Comparison of ENCODE assay signal across 21 cellular contexts in the genomic region with DNA sequence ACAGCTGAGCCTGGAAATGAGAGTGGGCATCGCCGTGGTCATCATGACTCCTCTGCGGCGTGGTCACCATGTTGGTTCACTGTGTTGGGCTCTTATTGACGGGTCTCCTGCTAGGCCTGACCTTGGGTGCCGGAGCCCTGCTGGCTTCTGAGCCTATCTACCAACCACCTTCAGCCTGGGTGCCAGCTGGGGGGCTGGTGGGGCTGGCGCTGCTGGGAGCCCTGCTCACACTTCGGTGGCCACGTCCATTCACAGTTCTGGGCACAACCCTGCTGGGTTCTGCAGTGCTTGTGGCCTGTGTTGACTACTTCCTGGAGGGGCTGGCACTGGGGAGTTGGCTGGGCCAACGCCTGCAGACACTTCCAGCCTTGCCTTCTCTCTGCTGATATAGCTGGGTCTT. TPM values are rescaled to one million over a fixed set of nuclear protein-coding genes. Genes with fewer than 3 reads are reported as not detected.
DNase-seq lines count a peak whose midpoint lies in the region; ATAC-seq and TF ChIP-seq lines count a peak whose summit lies in the region.
"Had no signal": no experiment of that assay in that cellular context is flagged by ENCODE, and none has a peak within 500 bp of the region (broad histone marks: within the 10 kb centered on the region; RNA-seq: fewer than 3 reads in every experiment).

No MANE protein-coding gene starts in this region.

- H2AFZ ChIP-seq in H9 (ENCODE audit: low read length) = no peak overlapping the region

- peaks cover 26% of the 10 kb centered on the region for H3K4me1 Mint-ChIP-seq in activated T-cell treated with anti-CD3 and anti-CD28 coated beads, Interleukin-2, amount 50 U/mL, for 24 hours (ENCODE audit: low read depth)
- peaks cover 24 to 33% of the 10 kb centered on the region in 2 experiments for H3K4me1 Mint-ChIP-seq in H9
- peaks cover 7% of the 10 kb centered on the region for H3K4me1 Mint-ChIP-seq in glutamatergic neuron (ENCODE audit: low read depth, unreplicated experiment)

- no peak overlapping the region for H3K4me2 ChIP-seq in H9 (ENCODE audit: insufficient read depth, insufficient read length, low read length)

- no peak overlapping the region for H2BK12ac ChIP-seq in H9 (ENCODE audit: insufficient read length, low read depth, low read length)

- no peak overlapping the region for H3T11ph ChIP-seq in H9 (ENCODE audit: low read length)

- H3K36me3 Mint-ChIP-seq in activated T-cell treated with anti-CD3 and anti-CD28 coated beads, Interleukin-2, amount 50 U/mL, for 24 hours (ENCODE audit: low read depth) = peaks cover 26% of the 10 kb centered on the region
- peaks cover 1 to 9% (median 7%) of the 10 kb centered on the region in 3 experiments; a peak in 5 of 7 replicates for H3K36me3 Mint-ChIP-seq in H9 (ENCODE audit: insufficient read depth in 1 of 3, low read depth in 3 of 3)
- H3K36me3 Mint-ChIP-seq in glutamatergic neuron (ENCODE audit: unreplicated experiment) = no peaks in the 10 kb centered on the region

- no peak overlapping the region for H3K56ac ChIP-seq in H9 (ENCODE audit: insufficient read length, low read depth, low read length)

- no peak overlapping the region for H2BK15ac ChIP-seq in H9 (ENCODE audit: low read depth, low read length)

- H3K27ac Mint-ChIP-seq in activated T-cell treated with anti-CD3 and anti-CD28 coated beads, Interleukin-2, amount 50 U/mL, for 24 hours = peak overlapping the region; percentile 31
- peak overlapping the region in 2 of 3 experiments; percentile 46 to 94; a peak in 3 of 7 replicates for H3K27ac Mint-ChIP-seq in H9
- H3K27ac Mint-ChIP-seq in glutamatergic neuron (ENCODE audit: unreplicated experiment) = peak overlapping the region; percentile 64

- TF ChIP-seq CTCF in H9 (conservative IDR thresholded peaks at IDR 0.05) (no peak), glutamatergic neuron (IDR thresholded peaks at IDR 0.05; ENCODE audit: partially characterized antibody, unreplicated experiment) (no peak), tibial nerve (IDR thresholded peaks at IDR 0.05) (no peak), esophagus squamous epithelium (IDR thresholded peaks at IDR 0.05) (no peak)

- H3K14ac ChIP-seq in H9 (ENCODE audit: insufficient read depth, low read length) = no peak overlapping the region

- DNase-seq in activated T-cell treated with anti-CD3 and anti-CD28 coated beads, Interleukin-2, amount 50 U/mL, for 24 hours = no peak
- no peak for DNase-seq in activated T-cell treated with anti-CD3 and anti-CD28 coated beads for 4 hours
- DNase-seq in H9 = no peak
- DNase-seq in glutamatergic neuron = no peak
- DNase-seq in tibial nerve (ENCODE audit: low spot score in 2 of 2) = no peak
- DNase-seq in esophagus squamous epithelium (lab: John Stamatoyannopoulos, UW) = no peak
- no peak for DNase-seq in T1000 (lab: John Stamatoyannopoulos, UW)
- DNase-seq: BE2C; CD4-positive, alpha-beta memory T cell; DMS153; GOT3; NCI-H1092; NCI-H1436; NCI-H187 treated with DMSO at 0.1 percent for 48 hours; NCI-H2107; NCI-H446 treated with DMSO at 0.1 percent for 48 hours; NCI-H526 treated with DMSO at 0.1 percent for 48 hours; Right ventricle myocardium superior had no signal

- no peak overlapping the region for H3K18ac ChIP-seq in H9 (ENCODE audit: insufficient read length, low read depth, low read length)

- no peak overlapping the region for H2BK120ac ChIP-seq in H9 (ENCODE audit: low read depth, low read length, poor library complexity, severe bottlenecking)

- no peaks in the 10 kb centered on the region for H3K9me3 ChIP-seq in H9 (ENCODE audit: control insufficient read depth, low read depth, low read length)
- H3K9me3 ChIP-seq in tibial nerve = no peaks in the 10 kb centered on the region
- no peaks in the 10 kb centered on the region for H3K9me3 ChIP-seq in esophagus squamous epithelium
- H3K9me3 ChIP-seq: BE2C had no signal

- H4K8ac ChIP-seq in H9 (replicated peaks; ENCODE audit: insufficient read length, low read depth, low read length) = no peak overlapping the region

- H3K4me3 ChIP-seq in tibial nerve (no peak overlapping the region), esophagus squamous epithelium (no peak overlapping the region)
- H3K4me3 ChIP-seq: K562 had no signal

- no peak for TF ChIP-seq EP300 in tibial nerve (IDR thresholded peaks at IDR 0.05)

- intact Hi-C loops in esophagus squamous epithelium (cut with DNase I) = no loop called here

- H3K4me3 Mint-ChIP-seq in activated T-cell treated with anti-CD3 and anti-CD28 coated beads, Interleukin-2, amount 50 U/mL, for 24 hours = no peak overlapping the region
- H3K4me3 Mint-ChIP-seq in H9 (peak overlapping the region in 1 of 2 experiments; percentile 28; a peak in 1 of 5 replicates), glutamatergic neuron (ENCODE audit: unreplicated experiment) (peak overlapping the region; percentile 26)

- no peak overlapping the region for H4K91ac ChIP-seq in H9 (ENCODE audit: insufficient read length, low read depth, low read length)

- no peak overlapping the region for H3K4ac ChIP-seq in H9 (ENCODE audit: low read depth, low read length)

- H3K36me3 ChIP-seq in tibial nerve (peaks cover 0 to 41% (median 0%) of the 10 kb centered on the region in 3 donors), esophagus squamous epithelium (peaks cover 0 to 7% (median 0%) of the 10 kb centered on the region in 3 donors)

- no peak overlapping the region for H3K23ac ChIP-seq in H9 (ENCODE audit: insufficient read length, low read depth, low read length)

- H3K9ac ChIP-seq in H9 (ENCODE audit: extremely low read depth, insufficient read length, low read length) = no peak overlapping the region

- no peaks in the 10 kb centered on the region for H3K9me3 Mint-ChIP-seq in activated T-cell treated with anti-CD3 and anti-CD28 coated beads, Interleukin-2, amount 50 U/mL, for 24 hours
- no peaks in the 10 kb centered on the region; a peak in 2 of 5 replicates for H3K9me3 Mint-ChIP-seq in H9
- peaks cover 10% of the 10 kb centered on the region for H3K9me3 Mint-ChIP-seq in glutamatergic neuron (ENCODE audit: unreplicated experiment)
- H3K9me3 Mint-ChIP-seq: CD4-positive, alpha-beta memory T cell had no signal

- peaks cover 9% of the 10 kb centered on the region for H3K23me2 ChIP-seq in H9 (ENCODE audit: insufficient read length, low read depth, low read length, poor library complexity, severe bottlenecking)

- H4K20me1 ChIP-seq in H9 (ENCODE audit: control insufficient read depth, insufficient read depth, insufficient read length) = no peaks in the 10 kb centered on the region

- no peaks in the 10 kb centered on the region for H3K4me1 ChIP-seq in H9 (ENCODE audit: insufficient read depth, low read length)
- H3K4me1 ChIP-seq in tibial nerve = peaks cover 0 to 35% (median 28%) of the 10 kb centered on the region in 4 donors
- peaks cover 17 to 44% (median 21%) of the 10 kb centered on the region in 3 donors for H3K4me1 ChIP-seq in esophagus squamous epithelium
- H3K4me1 ChIP-seq: BE2C had no signal

- TF ChIP-seq POLR2A in tibial nerve (IDR thresholded peaks at IDR 0.05) (no peak), esophagus squamous epithelium (IDR thresholded peaks at IDR 0.05) (no peak)

- WGBS in H9 (ENCODE audit: extremely low coverage, insufficient read length, low lambda C conversion rate) = no CpG with 5 or more reads among the region's 10 CpGs
- 91 to 100% methylated on average over 6 to 7 of the region's 10 CpGs for WGBS in tibial nerve, 2 donors
- WGBS in esophagus squamous epithelium, 2 donors = 100% methylated on average over 2 to 3 of the region's 10 CpGs

- H4K5ac ChIP-seq in H9 (ENCODE audit: insufficient read length, low read depth, low read length) = no peak overlapping the region

- H2BK20ac ChIP-seq in H9 (ENCODE audit: low read depth, low read length, poor library complexity, severe bottlenecking) = no peak overlapping the region

- H3K27ac ChIP-seq in H9 (ENCODE audit: insufficient read length, low read depth, low read length) = no peak overlapping the region
- H3K27ac ChIP-seq in tibial nerve = peak overlapping the region; percentile 1 to 99 (median 73)
- H3K27ac ChIP-seq in esophagus squamous epithelium = no peak overlapping the region

- no peaks in the 10 kb centered on the region for H3K79me1 ChIP-seq in H9 (ENCODE audit: insufficient read depth, low read depth, low read length, poor library complexity, severe bottlenecking)

- no peak overlapping the region for H2AK5ac ChIP-seq in H9 (ENCODE audit: insufficient read length, low read length)

- H3K27me3 ChIP-seq in H9 (ENCODE audit: insufficient read depth, low read length) (no peaks in the 10 kb centered on the region), tibial nerve (no peaks in the 10 kb centered on the region), esophagus squamous epithelium (no peaks in the 10 kb centered on the region)
- H3K27me3 ChIP-seq: BE2C had no signal

- no peak for ATAC-seq in GM21360 (IDR thresholded peaks at IDR 0.05; ENCODE audit: unreplicated experiment)
- ATAC-seq: K562 had no signal

- no peaks in the 10 kb centered on the region for H3K27me3 Mint-ChIP-seq in activated T-cell treated with anti-CD3 and anti-CD28 coated beads, Interleukin-2, amount 50 U/mL, for 24 hours
- H3K27me3 Mint-ChIP-seq in H9 (ENCODE audit: low read depth) (no peaks in the 10 kb centered on the region; the same call in 1 of the 2 replicates), glutamatergic neuron (ENCODE audit: unreplicated experiment) (peaks cover 20% of the 10 kb centered on the region)
- H3K27me3 Mint-ChIP-seq: CD4-positive, alpha-beta memory T cell had no signal

- H2BK5ac ChIP-seq in H9 (ENCODE audit: insufficient read length, low read length) = no peak overlapping the region

- H3K79me2 ChIP-seq in H9 (ENCODE audit: insufficient read depth, low read length) = no peaks in the 10 kb centered on the region

RNA-seq across cellular contexts. Expression of gene DNAJC14, which starts 3.7 kb away (rescaled TPM):
- total RNA-seq in H9 (2021) (33.7 and 37.1 TPM in 2 replicates), glutamatergic neuron (ENCODE audit: unreplicated experiment) (37.6 TPM), tibial nerve (10 to 100 TPM; 34.5 to 51.2 (median 40.9) TPM), esophagus squamous epithelium (10 to 100 TPM; 15.3 to 30.2 (median 19.9) TPM)

RNA-seq across cellular contexts. Expression of gene MMP19, which starts 9.7 kb away (rescaled TPM):
- 1.7 and 2.4 TPM in 2 replicates for total RNA-seq in H9 (2021)
- total RNA-seq in glutamatergic neuron (ENCODE audit: unreplicated experiment) = not detected
- total RNA-seq in tibial nerve = 10 to 100 TPM in 1 of 4 donors, 1 to 10 TPM in 3; 3.1 to 35.1 (median 5.6) TPM
- 1 to 10 TPM; 1.5 to 3.1 (median 1.8) TPM for total RNA-seq in esophagus squamous epithelium
- total RNA-seq: SK-MEL-5 had no signal

RNA-seq across cellular contexts. Expression of gene ORMDL2, which starts 15.2 kb away (rescaled TPM):
- total RNA-seq in H9 (2021) (51.3 and 53.1 TPM in 2 replicates), glutamatergic neuron (ENCODE audit: unreplicated experiment) (47.6 TPM), tibial nerve (10 to 100 TPM; 12.9 to 18.6 (median 14.5) TPM), esophagus squamous epithelium (10 to 100 TPM; 29.9 to 31.9 (median 31.1) TPM)

RNA-seq across cellular contexts. Expression of gene SARNP, which starts 15.5 kb away (rescaled TPM):
- total RNA-seq in H9 (2021) = 122 and 127 TPM in 2 replicates
- total RNA-seq in glutamatergic neuron (ENCODE audit: unreplicated experiment) = 98.7 TPM
- 10 to 100 TPM; 33.3 to 62.8 (median 52.8) TPM for total RNA-seq in tibial nerve
- total RNA-seq in esophagus squamous epithelium = 10 to 100 TPM; 22.6 to 60.1 (median 53.7) TPM

Comparison
In these comparisons a context has a peak if more than half of its experiments do, and no peak if none do; other contexts are left out.
1. H3K27ac ChIP-seq: peak in tibial nerve (4 of 4); none in H9 (single experiment) and esophagus squamous epithelium (0 of 4).
2. Peak in every context shown above with its lines, with median percentiles within 50 percentile points of each other: H3K27ac Mint-ChIP-seq.